In the genomic region with DNA sequence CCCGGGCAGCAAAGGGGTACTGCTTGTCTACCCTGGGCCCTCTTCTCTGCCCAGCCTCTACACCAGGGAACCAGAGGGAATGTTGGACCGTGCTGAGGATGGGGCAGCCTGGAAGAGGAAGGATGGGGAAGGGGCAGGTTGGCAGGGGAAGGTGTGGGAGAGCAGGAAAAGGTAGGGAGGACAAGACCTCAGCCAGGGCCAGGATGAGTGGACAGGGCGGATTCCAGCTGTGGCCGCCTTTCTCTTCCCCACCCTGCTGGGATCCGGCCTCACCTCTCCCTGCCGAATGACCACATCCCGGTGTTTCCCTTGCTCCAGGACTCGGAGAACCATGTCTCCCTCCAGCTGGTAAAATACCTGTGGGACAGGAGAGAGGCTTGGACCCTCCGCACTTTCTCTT, we compare ENCODE assay signal across 29 cellular contexts. TPM values are rescaled to one million over a fixed set of nuclear protein-coding genes. Genes with fewer than 3 reads are reported as not detected.
"Had no signal": no experiment of that assay in that cellular context is flagged by ENCODE, and none has a peak within 500 bp of the region (broad histone marks: within the 10 kb centered on the region; RNA-seq: fewer than 3 reads in every experiment).

No MANE protein-coding gene starts in this region.

- H3K9me3 ChIP-seq: lower lobe of right lung, neutrophil, ovary, right atrium auricular region, stomach, testis, thyroid gland, transverse colon, upper lobe of left lung had no signal

- H3K36me3 ChIP-seq: left lung, neutrophil, ovary, right atrium auricular region, thyroid gland, transverse colon, upper lobe of left lung had no signal

- H3K27ac Mint-ChIP-seq: nephron; progenitor cell of endocrine pancreas; stimulated activated naive B cell treated with anti-CD40 and anti-IgM and Interleukin-4, amounts not matched to agents 10 μg/mL and 1 μg/mL and 100 μg/mL, for 72 hours had no signal

- FAIRE-seq: kidney, urothelium cell line had no signal

- H3K4me1 ChIP-seq: left lung, lower lobe of right lung, testis, thyroid gland, upper lobe of left lung had no signal

- H3K27me3 ChIP-seq: left lung, neutrophil, ovary, right atrium auricular region, stomach, testis, thyroid gland, transverse colon, upper lobe of left lung had no signal

- H3K4me3 ChIP-seq: left lung, lower lobe of right lung, ovary, right atrium auricular region, skin epidermis, stomach, testis, thyroid gland, transverse colon, upper lobe of left lung had no signal

- DNase-seq: hippocampal formation; kidney; left colon; left lung; lower lobe of right lung; mammary epithelial cell; naive thymus-derived CD8-positive, alpha-beta T cell; occipital lobe; stimulated activated CD4-positive, alpha-beta T cell treated with anti-CD3 and anti-CD28 coated beads, Interleukin-12 subunit alpha, Interleukin-12 subunit beta, amount 100 ng/mL, for 4 hours; stimulated activated CD4-positive, alpha-beta T cell treated with anti-CD3 and anti-CD28 coated beads, Interleukin-15, amount 100 ng/mL, for 24 hours; stimulated activated CD4-positive, alpha-beta T cell treated with anti-CD3 and anti-CD28 coated beads, Interleukin-2, amount 100 ng/mL, for 24 hours; stimulated activated CD4-positive, alpha-beta T cell treated with anti-CD3 and anti-CD28 coated beads, Interleukin-4, amount 100 ng/mL, for 1 hour; stimulated activated naive B cell treated with anti-CD40 and anti-IgM and Interleukin-4, amounts not matched to agents 10 μg/mL and 1 μg/mL and 100 μg/mL, for 72 hours; stimulated activated naive CD8-positive, alpha-beta T cell treated with anti-CD3 and anti-CD28 coated beads, Interleukin-15, Interleukin-2, amounts not matched to agents 100 U/mL and 50 U/mL, for 24 hours; stomach; testis; thyroid gland; transverse colon; upper lobe of left lung had no signal

- ATAC-seq: left colon; left lung; lower lobe of right lung; naive thymus-derived CD8-positive, alpha-beta T cell; sciatic nerve; stimulated activated naive B cell treated with anti-CD40 and anti-IgM and Interleukin-4, amounts not matched to agents 10 μg/mL and 1 μg/mL and 100 μg/mL, for 72 hours; stimulated activated naive CD8-positive, alpha-beta T cell treated with anti-CD3 and anti-CD28 coated beads, Interleukin-15, Interleukin-2, amounts not matched to agents 100 U/mL and 50 U/mL, for 24 hours had no signal

- H3K27ac ChIP-seq: left lung, lower lobe of right lung, neutrophil, ovary, right atrium auricular region, skin epidermis, stomach, testis, thyroid gland, transverse colon, upper lobe of left lung had no signal

- H3K9me3 Mint-ChIP-seq: neural crest cell had no signal

RNA-seq across cellular contexts. Expression of gene HAAO, which starts 8.9 kb away (rescaled TPM):
- polyA plus RNA-seq: mammary epithelial cell had no signal

RNA-seq across cellular contexts. Expression of gene OXER1, which starts 19.6 kb away (rescaled TPM):
- total RNA-seq: occipital lobe, pulmonary artery endothelial cell had no signal
- polyA plus RNA-seq: mammary epithelial cell had no signal
